Comparison of ENCODE assay signal across 32 cellular contexts in genomic region chr11:118064956-118065355, GRCh38. TPM values are rescaled to one million over a fixed set of nuclear protein-coding genes. Genes with fewer than 3 reads are reported as not detected.
"Had no signal": no experiment of that assay in that cellular context is flagged by ENCODE, and none has a peak within 500 bp of the region (broad histone marks: within the 10 kb centered on the region; RNA-seq: fewer than 3 reads in every experiment).

No MANE protein-coding gene starts in this region.

- H3K9me3 Mint-ChIP-seq: activated CD4-positive, alpha-beta memory T cell treated with anti-CD3 and anti-CD28 coated beads, Interleukin-2, amount 10 ng/mL, durations not matched to agents 7 days and 5 days; activated CD4-positive, alpha-beta T cell treated with anti-CD3 and anti-CD28 coated beads, Interleukin-2, amount 10 ng/mL, durations not matched to agents 7 days and 5 days; activated T-cell treated with anti-CD3 and anti-CD28 coated beads, Interleukin-2, amount 50 U/mL, for 4 hours; activated T-helper 17 cell treated with anti-CD3 and anti-CD28 coated beads, Interleukin-2, amount 50 U/mL, for 72 hours; nephron; stimulated activated memory B cell treated with anti-CD40 and anti-IgM and Interleukin-4, amounts not matched to agents 10 μg/mL and 1 μg/mL and 100 μg/mL, for 72 hours; stimulated activated naive CD8-positive, alpha-beta T cell treated with anti-CD3 and anti-CD28 coated beads, Interleukin-15, amount 100 ng/mL, for 72 hours; WTC11 had no signal

- DNase-seq: activated CD4-positive, alpha-beta memory T cell treated with anti-CD3 and anti-CD28 coated beads, Interleukin-2, amount 10 ng/mL, durations not matched to agents 7 days and 5 days; activated CD4-positive, alpha-beta T cell treated with anti-CD3 and anti-CD28 coated beads for 1 hour; activated CD4-positive, alpha-beta T cell treated with anti-CD3 and anti-CD28 coated beads, Interleukin-2, amount 10 ng/mL, durations not matched to agents 7 days and 5 days; activated naive CD4-positive, alpha-beta T cell treated with Interleukin-2 at 50 U/mL for 16 hours; activated T-cell treated with anti-CD3 and anti-CD28 coated beads, Interleukin-2, amount 50 U/mL, for 4 hours; brain microvascular endothelial cell; caudate nucleus; foreskin keratinocyte; heart left ventricle; retina; small intestine; stimulated activated CD4-positive, alpha-beta T cell treated with anti-CD3 and anti-CD28 coated beads, Interleukin-1b, Interleukin-23, amount 100 ng/mL, for 48 hours; stimulated activated CD4-positive, alpha-beta T cell treated with anti-CD3 and anti-CD28 coated beads, Interleukin-4, amount 100 ng/mL, for 4 hours; stimulated activated CD8-positive, alpha-beta memory T cell treated with anti-CD3 and anti-CD28 coated beads, Interleukin-4, amount 100 ng/mL, for 48 hours; stimulated activated naive CD8-positive, alpha-beta T cell treated with anti-CD3 and anti-CD28 coated beads, Interleukin-15, amount 100 ng/mL, for 72 hours; substantia nigra; T-helper 2 cell; upper lobe of left lung had no signal

- H3K4me3 ChIP-seq: adrenal gland, ascending aorta, heart left ventricle, prostate gland, sigmoid colon, upper lobe of left lung had no signal

- H3K27me3 Mint-ChIP-seq: activated CD4-positive, alpha-beta T cell treated with anti-CD3 and anti-CD28 coated beads, Interleukin-2, amount 10 ng/mL, durations not matched to agents 7 days and 5 days; stimulated activated naive CD8-positive, alpha-beta T cell treated with anti-CD3 and anti-CD28 coated beads, Interleukin-15, amount 100 ng/mL, for 72 hours had no signal

- H3K27ac ChIP-seq: adrenal gland, ascending aorta, brain microvascular endothelial cell, foreskin keratinocyte, heart left ventricle, neutrophil, prostate gland, sigmoid colon, upper lobe of left lung had no signal

- H3K4me3 Mint-ChIP-seq: activated CD4-positive, alpha-beta memory T cell treated with anti-CD3 and anti-CD28 coated beads, Interleukin-2, amount 10 ng/mL, durations not matched to agents 7 days and 5 days; activated CD4-positive, alpha-beta T cell treated with anti-CD3 and anti-CD28 coated beads, Interleukin-2, amount 10 ng/mL, durations not matched to agents 7 days and 5 days; activated naive CD8-positive, alpha-beta T cell; activated T-cell treated with anti-CD3 and anti-CD28 coated beads, Interleukin-2, amount 50 U/mL, for 4 hours; activated T-helper 17 cell treated with anti-CD3 and anti-CD28 coated beads, Interleukin-2, amount 50 U/mL, for 72 hours; nephron; stimulated activated memory B cell treated with anti-CD40 and anti-IgM and Interleukin-4, amounts not matched to agents 10 μg/mL and 1 μg/mL and 100 μg/mL, for 72 hours; stimulated activated naive CD8-positive, alpha-beta T cell treated with anti-CD3 and anti-CD28 coated beads, Interleukin-15, amount 100 ng/mL, for 72 hours; WTC11 had no signal

- H3K27me3 ChIP-seq: adrenal gland, ascending aorta, brain microvascular endothelial cell, foreskin keratinocyte, heart left ventricle, neutrophil, upper lobe of left lung had no signal

- H3K36me3 ChIP-seq: adrenal gland, ascending aorta, brain microvascular endothelial cell, heart left ventricle, neutrophil, prostate gland, sigmoid colon, upper lobe of left lung had no signal

- ATAC-seq: activated T-cell treated with anti-CD3 and anti-CD28 coated beads, Interleukin-2, amount 50 U/mL, for 4 hours; activated T-helper 17 cell treated with anti-CD3 and anti-CD28 coated beads, Interleukin-2, amount 50 U/mL, for 72 hours; foreskin keratinocyte; heart left ventricle; stimulated activated memory B cell treated with anti-CD40 and anti-IgM and Interleukin-4, amounts not matched to agents 10 μg/mL and 1 μg/mL and 100 μg/mL, for 72 hours; stimulated activated naive CD8-positive, alpha-beta T cell treated with anti-CD3 and anti-CD28 coated beads, Interleukin-15, amount 100 ng/mL, for 72 hours; WTC11 had no signal

- H3K4me1 ChIP-seq: adrenal gland, ascending aorta, foreskin keratinocyte, prostate gland, sigmoid colon, upper lobe of left lung had no signal

- H3K4me1 Mint-ChIP-seq: stimulated activated memory B cell treated with anti-CD40 and anti-IgM and Interleukin-4, amounts not matched to agents 10 μg/mL and 1 μg/mL and 100 μg/mL, for 72 hours had no signal

- H3K9me3 ChIP-seq: adrenal gland, ascending aorta, heart left ventricle, neutrophil, prostate gland, sigmoid colon, upper lobe of left lung had no signal

- H3K27ac Mint-ChIP-seq: activated CD4-positive, alpha-beta memory T cell treated with anti-CD3 and anti-CD28 coated beads, Interleukin-2, amount 10 ng/mL, durations not matched to agents 7 days and 5 days; activated CD4-positive, alpha-beta T cell treated with anti-CD3 and anti-CD28 coated beads, Interleukin-2, amount 10 ng/mL, durations not matched to agents 7 days and 5 days; activated T-helper 17 cell treated with anti-CD3 and anti-CD28 coated beads, Interleukin-2, amount 50 U/mL, for 72 hours; nephron; stimulated activated memory B cell treated with anti-CD40 and anti-IgM and Interleukin-4, amounts not matched to agents 10 μg/mL and 1 μg/mL and 100 μg/mL, for 72 hours; stimulated activated naive CD8-positive, alpha-beta T cell treated with anti-CD3 and anti-CD28 coated beads, Interleukin-15, amount 100 ng/mL, for 72 hours; WTC11 had no signal

- H3K36me3 Mint-ChIP-seq: activated naive CD8-positive, alpha-beta T cell; stimulated activated memory B cell treated with anti-CD40 and anti-IgM and Interleukin-4, amounts not matched to agents 10 μg/mL and 1 μg/mL and 100 μg/mL, for 72 hours; WTC11 had no signal

RNA-seq across cellular contexts. Expression of gene TMPRSS4, which starts 11.9 kb away (rescaled TPM):
- total RNA-seq: activated CD4-positive, alpha-beta T cell treated with anti-CD3 and anti-CD28 coated beads, Interleukin-2, amount 10 ng/mL, durations not matched to agents 7 days and 5 days; ascending aorta; chondrocyte; endothelial cell of umbilical vein; osteocyte had no signal
- polyA plus RNA-seq: endothelial cell of umbilical vein had no signal

RNA-seq across cellular contexts. Expression of gene SMIM35, which starts 21.8 kb away (rescaled TPM):
- total RNA-seq: activated T-cell treated with anti-CD3 and anti-CD28 coated beads, Interleukin-2, amount 50 U/mL, for 4 hours; activated T-helper 17 cell treated with anti-CD3 and anti-CD28 coated beads, Interleukin-2, amount 50 U/mL, for 72 hours; ascending aorta; chondrocyte; endothelial cell of umbilical vein; foreskin keratinocyte; lower leg skin; osteocyte; sigmoid colon; upper lobe of left lung; WTC11 had no signal
- polyA plus RNA-seq: endothelial cell of umbilical vein, foreskin keratinocyte, heart left ventricle had no signal
